13 cellular contexts compared by ENCODE assay signal in the genomic region with DNA sequence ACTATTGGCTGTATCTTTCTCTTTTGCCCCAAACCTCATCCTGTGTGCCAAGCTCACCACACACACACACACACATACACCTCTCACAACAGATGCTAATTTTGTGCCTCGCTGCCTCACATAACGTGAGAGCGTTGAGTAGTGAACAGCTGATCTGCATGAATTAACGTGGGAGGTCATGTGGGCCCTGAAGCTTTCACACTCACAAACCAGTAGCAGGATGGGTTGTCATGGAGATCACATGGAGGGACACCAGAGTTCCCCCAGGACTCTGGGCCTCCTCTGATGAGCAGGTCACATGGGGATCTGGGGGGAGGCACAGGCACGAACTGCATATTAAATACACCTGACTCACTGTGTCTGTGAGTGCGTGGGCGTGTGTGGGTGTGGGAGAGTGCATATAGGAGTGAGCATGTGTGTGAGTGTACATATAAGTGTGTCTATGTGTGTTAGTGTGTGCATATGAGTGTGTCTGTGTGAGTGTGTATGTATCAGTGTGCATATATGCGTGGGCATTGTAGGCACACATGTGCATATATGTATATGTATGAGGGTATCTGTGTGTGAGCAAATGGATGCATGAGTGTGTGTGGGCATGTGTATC.
DNase-seq lines count a peak whose midpoint lies in the region; ATAC-seq and TF ChIP-seq lines count a peak whose summit lies in the region.
"Had no signal": no experiment of that assay in that cellular context is flagged by ENCODE, and none has a peak within 500 bp of the region (broad histone marks: within the 10 kb centered on the region; RNA-seq: fewer than 3 reads in every experiment).

No MANE protein-coding gene starts in this region.

- no peaks in the 10 kb centered on the region for H3K79me2 ChIP-seq in neural cell (replicated peaks; ENCODE audit: insufficient read depth, low read length)

- H3K27ac Mint-ChIP-seq in activated B cell treated with CpG ODN at 0.5 μM for 24 hours = no peak overlapping the region
- H3K27ac Mint-ChIP-seq in activated T-helper 1 cell treated with anti-CD3 and anti-CD28 coated beads, Interleukin-12 subunit alpha, Interleukin-12 subunit beta, Interleukin-2, Interleukin-4 antibody, amounts not matched to agents 30 ng/mL and 10 ng/mL and 1 ng/mL, durations not matched to agents 14 hours and 24 hours and 36 hours = no peak overlapping the region

- TF ChIP-seq CTCF in HEK293 (tag by site-specific recombination; IDR thresholded peaks at IDR 0.05) (no peak), activated B cell treated with CpG ODN at 0.5 μM for 24 hours (IDR thresholded peaks at IDR 0.05) (no peak), neural cell (IDR thresholded peaks at IDR 0.05; ENCODE audit: poor library complexity, severe bottlenecking) (no peak)

- no peak overlapping the region for H2AFZ ChIP-seq in neural cell (ENCODE audit: low read depth, low read length)

- ATAC-seq in activated B cell treated with CpG ODN at 0.5 μM for 24 hours (ENCODE audit: low read depth) = peak; percentile 40
- no peak for ATAC-seq in HG02852 (IDR thresholded peaks at IDR 0.05; ENCODE audit: unreplicated experiment)
- no peak for ATAC-seq in HG03520 (IDR thresholded peaks at IDR 0.05; ENCODE audit: unreplicated experiment)

- TF ChIP-seq EP300 in neural cell (conservative IDR thresholded peaks at IDR 0.05; ENCODE audit: poor library complexity, severe bottlenecking) = peak; percentile 21

- no peaks in the 10 kb centered on the region for H3K9me3 Mint-ChIP-seq in activated B cell treated with CpG ODN at 0.5 μM for 24 hours
- no peaks in the 10 kb centered on the region for H3K9me3 Mint-ChIP-seq in activated T-helper 1 cell treated with anti-CD3 and anti-CD28 coated beads, Interleukin-12 subunit alpha, Interleukin-12 subunit beta, Interleukin-2, Interleukin-4 antibody, amounts not matched to agents 30 ng/mL and 10 ng/mL and 1 ng/mL, durations not matched to agents 14 hours and 24 hours and 36 hours

- TF ChIP-seq RAD21 in neural cell (conservative IDR thresholded peaks at IDR 0.05) = no peak

- no peaks in the 10 kb centered on the region for H3K36me3 Mint-ChIP-seq in activated B cell treated with CpG ODN at 0.5 μM for 24 hours (ENCODE audit: low read depth)
- H3K36me3 Mint-ChIP-seq in activated T-helper 1 cell treated with anti-CD3 and anti-CD28 coated beads, Interleukin-12 subunit alpha, Interleukin-12 subunit beta, Interleukin-2, Interleukin-4 antibody, amounts not matched to agents 30 ng/mL and 10 ng/mL and 1 ng/mL, durations not matched to agents 14 hours and 24 hours and 36 hours (ENCODE audit: low read depth) = no peaks in the 10 kb centered on the region

- no peak overlapping the region for H3K27ac ChIP-seq in HEK293 (ENCODE audit: extremely low read depth, low read depth, low read length)
- H3K27ac ChIP-seq in neural cell (ENCODE audit: low read length) = peak overlapping the region; percentile 15
- H3K27ac ChIP-seq: C4-2B, ovary, skin epidermis had no signal

- CTCF ChIA-PET in HEK293 (lab: Yijun Ruan, JAX) = no interaction called here
- CTCF ChIA-PET in activated B cell treated with CpG ODN at 0.5 μM for 24 hours (lab: Charles Lee) = no interaction called here

- H3K27me3 ChIP-seq in neural cell (ENCODE audit: insufficient read depth, low read depth, low read length) = no peaks in the 10 kb centered on the region
- H3K27me3 ChIP-seq: ovary had no signal

- intact Hi-C loops in activated B cell treated with CpG ODN at 0.5 μM for 24 hours (cut with micrococcal nuclease) = no loop called here
- intact Hi-C loops in activated T-helper 1 cell treated with anti-CD3 and anti-CD28 coated beads, Interleukin-12 subunit alpha, Interleukin-12 subunit beta, Interleukin-2, Interleukin-4 antibody, amounts not matched to agents 30 ng/mL and 10 ng/mL and 1 ng/mL, durations not matched to agents 14 hours and 24 hours and 36 hours (cut with micrococcal nuclease) = no loop called here

- H3K9me3 ChIP-seq in HEK293 (ENCODE audit: control insufficient read depth, insufficient read depth, low read depth, low read length) (no peaks in the 10 kb centered on the region), neural cell (ENCODE audit: low read length) (no peaks in the 10 kb centered on the region)
- H3K9me3 ChIP-seq: ovary had no signal

- no peaks in the 10 kb centered on the region for H3K9me2 ChIP-seq in neural cell (ENCODE audit: insufficient read depth, low read length)

- H3K4me3 ChIP-seq in HEK293 (ENCODE audit: low read depth, low read length) = no peak overlapping the region
- peak overlapping the region; percentile 1 for H3K4me3 ChIP-seq in neural cell (ENCODE audit: low read length)
- H3K4me3 ChIP-seq: ovary, skin epidermis had no signal

- no peak overlapping the region for H3K4me3 Mint-ChIP-seq in activated B cell treated with CpG ODN at 0.5 μM for 24 hours
- no peak overlapping the region for H3K4me3 Mint-ChIP-seq in activated T-helper 1 cell treated with anti-CD3 and anti-CD28 coated beads, Interleukin-12 subunit alpha, Interleukin-12 subunit beta, Interleukin-2, Interleukin-4 antibody, amounts not matched to agents 30 ng/mL and 10 ng/mL and 1 ng/mL, durations not matched to agents 14 hours and 24 hours and 36 hours

- peaks cover 13% of the 10 kb centered on the region for H3K27me3 Mint-ChIP-seq in activated B cell treated with CpG ODN at 0.5 μM for 24 hours
- peaks cover 7% of the 10 kb centered on the region for H3K27me3 Mint-ChIP-seq in activated T-helper 1 cell treated with anti-CD3 and anti-CD28 coated beads, Interleukin-12 subunit alpha, Interleukin-12 subunit beta, Interleukin-2, Interleukin-4 antibody, amounts not matched to agents 30 ng/mL and 10 ng/mL and 1 ng/mL, durations not matched to agents 14 hours and 24 hours and 36 hours (ENCODE audit: insufficient read depth)

- peak; percentile 29 for DNase-seq in Caki2 (ENCODE audit: low read depth)
- no peak for DNase-seq in activated B cell treated with CpG ODN at 0.5 μM for 24 hours
- DNase-seq in activated T-helper 1 cell treated with anti-CD3 and anti-CD28 coated beads, Interleukin-12 subunit alpha, Interleukin-12 subunit beta, Interleukin-2, Interleukin-4 antibody, amounts not matched to agents 30 ng/mL and 10 ng/mL and 1 ng/mL, durations not matched to agents 14 hours and 24 hours and 36 hours (ENCODE audit: low spot score) = no peak
- DNase-seq: activated effector memory CD4-positive, alpha-beta T cell treated with anti-CD3 and anti-CD28 coated beads, Interleukin-2, amount 50 U/mL, for 16 hours; DMS53; NCI-H226; ovary had no signal

- H3F3A ChIP-seq in neural cell (ENCODE audit: insufficient read depth, low read length, poor library complexity, severe bottlenecking) = no peaks in the 10 kb centered on the region

- POLR2A ChIA-PET in HEK293 (lab: Yijun Ruan, JAX) (no interaction called here), activated B cell treated with CpG ODN at 0.5 μM for 24 hours (lab: Charles Lee) (no interaction called here)

- H3K9ac ChIP-seq in neural cell (ENCODE audit: low read length) = no peak overlapping the region

- H3K36me3 ChIP-seq in HEK293 (ENCODE audit: control insufficient read depth in 2 of 2, insufficient read depth in 1 of 2, low read length in 2 of 2) (no peaks in the 10 kb centered on the region), neural cell (ENCODE audit: insufficient read depth, low read length) (no peaks in the 10 kb centered on the region)
- H3K36me3 ChIP-seq: ovary had no signal

- in situ Hi-C loops in Caki2 (cut with HindIII; ENCODE audit: low pct_unique_long_range_greater_than_20kb, low sequenced_read_pairs) = no loop called here

- H4K20me1 ChIP-seq in neural cell (ENCODE audit: insufficient read depth) = no peaks in the 10 kb centered on the region

- no peak overlapping the region for H3K4me2 ChIP-seq in neural cell (ENCODE audit: low read length)

- H3K4me1 Mint-ChIP-seq in activated B cell treated with CpG ODN at 0.5 μM for 24 hours = peaks cover 13% of the 10 kb centered on the region
- no peaks in the 10 kb centered on the region for H3K4me1 Mint-ChIP-seq in activated T-helper 1 cell treated with anti-CD3 and anti-CD28 coated beads, Interleukin-12 subunit alpha, Interleukin-12 subunit beta, Interleukin-2, Interleukin-4 antibody, amounts not matched to agents 30 ng/mL and 10 ng/mL and 1 ng/mL, durations not matched to agents 14 hours and 24 hours and 36 hours (ENCODE audit: low read depth)

- no peaks in the 10 kb centered on the region for H3K4me1 ChIP-seq in HEK293 (ENCODE audit: control insufficient read depth, insufficient read depth, low read length)

TF ChIP-seq in HEK293, 187 proteins besides CTCF, POLR2A, EP300 and RAD21 (continues in another document):
- TF ChIP-seq EGR2 (tag by site-specific recombination; IDR thresholded peaks at IDR 0.05; ENCODE audit: low read depth) = peak; percentile 87
- TF ChIP-seq, protein P1, sequence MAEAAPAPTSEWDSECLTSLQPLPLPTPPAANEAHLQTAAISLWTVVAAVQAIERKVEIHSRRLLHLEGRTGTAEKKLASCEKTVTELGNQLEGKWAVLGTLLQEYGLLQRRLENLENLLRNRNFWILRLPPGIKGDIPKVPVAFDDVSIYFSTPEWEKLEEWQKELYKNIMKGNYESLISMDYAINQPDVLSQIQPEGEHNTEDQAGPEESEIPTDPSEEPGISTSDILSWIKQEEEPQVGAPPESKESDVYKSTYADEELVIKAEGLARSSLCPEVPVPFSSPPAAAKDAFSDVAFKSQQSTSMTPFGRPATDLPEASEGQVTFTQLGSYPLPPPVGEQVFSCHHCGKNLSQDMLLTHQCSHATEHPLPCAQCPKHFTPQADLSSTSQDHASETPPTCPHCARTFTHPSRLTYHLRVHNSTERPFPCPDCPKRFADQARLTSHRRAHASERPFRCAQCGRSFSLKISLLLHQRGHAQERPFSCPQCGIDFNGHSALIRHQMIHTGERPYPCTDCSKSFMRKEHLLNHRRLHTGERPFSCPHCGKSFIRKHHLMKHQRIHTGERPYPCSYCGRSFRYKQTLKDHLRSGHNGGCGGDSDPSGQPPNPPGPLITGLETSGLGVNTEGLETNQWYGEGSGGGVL (tag by site-specific recombination; IDR thresholded peaks at IDR 0.05) = peak; percentile 44

TF ChIP-seq in neural cell, 6 proteins besides CTCF, POLR2A, EP300 and RAD21 (continues in another document):
- TF ChIP-seq SMC3 (conservative IDR thresholded peaks at IDR 0.05; ENCODE audit: poor library complexity) (peak; percentile 15), EZH2 (IDR thresholded peaks at IDR 0.05; ENCODE audit: borderline replicate concordance, insufficient read depth, low read length, poor library complexity, severe bottlenecking) (no peak)
